ENCODE assay signal across 14 cellular contexts in the genomic region with DNA sequence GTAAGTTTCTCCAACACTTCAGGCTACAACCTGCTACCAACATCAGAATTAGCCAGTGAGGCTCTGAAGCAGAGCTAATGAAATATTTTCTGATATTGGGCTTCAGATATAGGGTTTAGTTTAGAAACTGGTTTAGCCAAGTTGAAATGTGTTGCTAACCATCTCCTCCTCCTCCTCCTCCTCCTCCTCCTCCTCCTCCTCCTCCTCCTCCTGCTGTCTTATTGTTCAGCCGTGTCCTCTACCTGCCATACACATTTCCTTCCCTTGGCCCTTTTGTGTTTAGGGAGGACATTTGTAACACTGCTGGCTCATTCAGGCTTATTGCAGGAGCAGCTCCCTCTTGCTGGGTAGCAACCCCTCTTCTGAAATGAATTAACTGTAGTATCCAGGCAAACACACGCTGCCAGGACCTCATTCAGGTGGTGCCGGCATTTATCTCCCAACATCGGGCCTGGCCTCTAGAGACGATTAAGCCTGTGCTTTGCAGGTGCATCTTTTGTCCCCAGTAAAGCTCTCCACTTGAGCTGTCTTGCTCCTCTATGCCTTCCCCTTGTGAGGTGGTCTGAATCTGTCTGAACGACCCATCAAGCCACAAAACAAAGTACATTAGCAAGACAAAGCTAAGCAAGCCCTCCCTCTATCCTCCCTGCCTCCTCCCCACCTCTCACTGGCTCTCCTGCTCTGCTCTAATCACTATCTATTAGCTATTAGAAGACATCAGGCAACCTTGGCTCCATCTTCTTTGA.
DNase-seq lines count a peak whose midpoint lies in the region; ATAC-seq lines count a peak whose summit lies in the region.
"Had no signal": no experiment of that assay in that cellular context is flagged by ENCODE, and none has a peak within 500 bp of the region (broad histone marks: within the 10 kb centered on the region; RNA-seq: fewer than 3 reads in every experiment).

No MANE protein-coding gene starts in this region.

- H3K23ac ChIP-seq in neuronal stem cell (ENCODE audit: low read depth, low read length, poor library complexity), result no peak overlapping the region

- no peak overlapping the region for H4K8ac ChIP-seq in neuronal stem cell (ENCODE audit: low read depth, low read length)

- ATAC-seq in esophagus mucosa, result no peak

- no peak overlapping the region for H3K4me3 ChIP-seq in neuronal stem cell (ENCODE audit: low read length in 2 of 2)
- H3K4me3 ChIP-seq in effector memory CD4-positive, alpha-beta T cell (ENCODE audit: insufficient read depth, low read depth, low read length, poor library complexity, severe bottlenecking), result no peak overlapping the region
- H3K4me3 ChIP-seq: esophagus squamous epithelium, lung had no signal

- no peak overlapping the region for H2AK5ac ChIP-seq in neuronal stem cell (ENCODE audit: low read depth, low read length)

- intact Hi-C loops in dendritic cell treated with granulocyte-macrophage colony-stimulating factor and Interleukin-4, amounts not matched to agents 40 ng/mL and 50 ng/mL, for 4 days (cut with micrococcal nuclease), result no loop called here

- no peak overlapping the region for H2BK5ac ChIP-seq in neuronal stem cell (ENCODE audit: low read length)

- H3K36me3 Mint-ChIP-seq in dendritic cell treated with granulocyte-macrophage colony-stimulating factor and Interleukin-4, amounts not matched to agents 40 ng/mL and 50 ng/mL, for 4 days (ENCODE audit: low read depth), result peaks cover 98% of the 10 kb centered on the region

- no peaks in the 10 kb centered on the region for H3K79me1 ChIP-seq in neuronal stem cell (ENCODE audit: low read depth, low read length)

- no peak overlapping the region for H2BK12ac ChIP-seq in neuronal stem cell (ENCODE audit: low read length)

- peak overlapping the region; percentile 42 for H3K27ac Mint-ChIP-seq in dendritic cell treated with granulocyte-macrophage colony-stimulating factor and Interleukin-4, amounts not matched to agents 40 ng/mL and 50 ng/mL, for 4 days

- no peak overlapping the region for H3K27ac ChIP-seq in neuronal stem cell (replicated peaks; ENCODE audit: low read length)
- no peak overlapping the region for H3K27ac ChIP-seq in effector memory CD4-positive, alpha-beta T cell (ENCODE audit: insufficient read depth, low read length, poor library complexity, severe bottlenecking)
- H3K27ac ChIP-seq: esophagus squamous epithelium, neutrophil, WERI-Rb-1 had no signal

- H3K4me3 Mint-ChIP-seq in dendritic cell treated with granulocyte-macrophage colony-stimulating factor and Interleukin-4, amounts not matched to agents 40 ng/mL and 50 ng/mL, for 4 days, result no peak overlapping the region

- H3K9ac ChIP-seq in neuronal stem cell (ENCODE audit: low read depth, low read length, poor library complexity), result no peak overlapping the region

- peak; percentile 74 for DNase-seq in NCI-H748 (lab: John Stamatoyannopoulos, UW; ENCODE audit: unreplicated experiment)
- no peak for DNase-seq in NCI-H748 treated with DMSO at 0.1 percent for 48 hours (lab: John Stamatoyannopoulos, UW)
- peak; percentile 38 for DNase-seq in NCI-H2029 (lab: John Stamatoyannopoulos, UW)
- no peak for DNase-seq in neuronal stem cell (ENCODE audit: low spot score)
- DNase-seq in effector memory CD4-positive, alpha-beta T cell, result no peak
- no peak for DNase-seq in activated gamma-delta T cell treated with Interleukin-2 at 50 U/mL for 16 hours
- DNase-seq: COR-L47, esophagus squamous epithelium, NCI-H1694, WERI-Rb-1 had no signal

- no peak overlapping the region for H2BK15ac ChIP-seq in neuronal stem cell (ENCODE audit: low read length)

- H3K4me2 ChIP-seq in neuronal stem cell (ENCODE audit: insufficient read depth, low read length, poor library complexity, severe bottlenecking), result no peak overlapping the region

- H3K27me3 Mint-ChIP-seq in dendritic cell treated with granulocyte-macrophage colony-stimulating factor and Interleukin-4, amounts not matched to agents 40 ng/mL and 50 ng/mL, for 4 days, result no peaks in the 10 kb centered on the region

- H3K4ac ChIP-seq in neuronal stem cell (ENCODE audit: low read length), result no peak overlapping the region

- H3K9me3 Mint-ChIP-seq in dendritic cell treated with granulocyte-macrophage colony-stimulating factor and Interleukin-4, amounts not matched to agents 40 ng/mL and 50 ng/mL, for 4 days, result no peaks in the 10 kb centered on the region

- H3K14ac ChIP-seq in neuronal stem cell (ENCODE audit: low read length), result no peak overlapping the region

- H3K9me3 ChIP-seq in neuronal stem cell (replicated peaks in 1 of 2; ENCODE audit: control insufficient read depth in 2 of 2, insufficient read depth in 1 of 2, low read depth in 1 of 2, low read length in 2 of 2), result no peaks in the 10 kb centered on the region
- no peaks in the 10 kb centered on the region for H3K9me3 ChIP-seq in effector memory CD4-positive, alpha-beta T cell (ENCODE audit: control insufficient read depth, low read length)
- H3K9me3 ChIP-seq: esophagus squamous epithelium, neutrophil had no signal

- no peak overlapping the region for H2BK120ac ChIP-seq in neuronal stem cell (ENCODE audit: low read depth, low read length)

- no peak overlapping the region for H3K18ac ChIP-seq in neuronal stem cell (ENCODE audit: low read length)

- no peaks in the 10 kb centered on the region for H3K27me3 ChIP-seq in neuronal stem cell (ENCODE audit: control insufficient read depth in 3 of 3, insufficient read depth in 3 of 3, low read depth in 1 of 3, low read length in 3 of 3)
- no peaks in the 10 kb centered on the region for H3K27me3 ChIP-seq in effector memory CD4-positive, alpha-beta T cell (replicated peaks; ENCODE audit: control insufficient read depth, insufficient read depth, low read length, poor library complexity, severe bottlenecking)
- H3K27me3 ChIP-seq: neutrophil had no signal

- H2AFZ ChIP-seq in neuronal stem cell (ENCODE audit: low read length), result peak overlapping the region; percentile 13

- peaks cover 9 to 17% of the 10 kb centered on the region in 2 donors for H3K4me1 ChIP-seq in neuronal stem cell (ENCODE audit: control insufficient read depth in 2 of 2, insufficient read depth in 1 of 2, low read depth in 1 of 2, low read length in 2 of 2)
- peaks cover 12% of the 10 kb centered on the region for H3K4me1 ChIP-seq in effector memory CD4-positive, alpha-beta T cell (ENCODE audit: control insufficient read depth, insufficient read depth, low read length, poor library complexity, severe bottlenecking)
- H3K4me1 ChIP-seq: esophagus squamous epithelium had no signal

- no CpG with 5 or more reads among the region's 6 CpGs for WGBS in neuronal stem cell (ENCODE audit: extremely low coverage in 2 of 2, insufficient read length in 2 of 2, insufficient replicate concordance in 1 of 2), 2 donors

- H4K91ac ChIP-seq in neuronal stem cell (ENCODE audit: low read depth, low read length, poor library complexity), result no peak overlapping the region

- H3K4me1 Mint-ChIP-seq in dendritic cell treated with granulocyte-macrophage colony-stimulating factor and Interleukin-4, amounts not matched to agents 40 ng/mL and 50 ng/mL, for 4 days (ENCODE audit: low read depth), result peaks cover 6% of the 10 kb centered on the region

- H3K36me3 ChIP-seq in neuronal stem cell (replicated peaks in 1 of 2; ENCODE audit: control insufficient read depth in 2 of 2, insufficient read depth in 2 of 2, low read length in 2 of 2), result no peaks in the 10 kb centered on the region
- H3K36me3 ChIP-seq in effector memory CD4-positive, alpha-beta T cell (ENCODE audit: control insufficient read depth, insufficient read depth, low read length), result peaks cover 83% of the 10 kb centered on the region
- H3K36me3 ChIP-seq: esophagus squamous epithelium, WERI-Rb-1 had no signal

Comparison
In these comparisons a context has a peak if more than half of its experiments do, and no peak if none do; other contexts are left out.
1. DNase-seq: peak in NCI-H748 (single experiment) and NCI-H2029 (single experiment); none in NCI-H748 treated with DMSO at 0.1 percent for 48 hours (single experiment), neuronal stem cell (single experiment), effector memory CD4-positive, alpha-beta T cell (0 of 3) and activated gamma-delta T cell treated with Interleukin-2 at 50 U/mL for 16 hours (single experiment).